19 cellular contexts compared by ENCODE assay signal in the genomic region with DNA sequence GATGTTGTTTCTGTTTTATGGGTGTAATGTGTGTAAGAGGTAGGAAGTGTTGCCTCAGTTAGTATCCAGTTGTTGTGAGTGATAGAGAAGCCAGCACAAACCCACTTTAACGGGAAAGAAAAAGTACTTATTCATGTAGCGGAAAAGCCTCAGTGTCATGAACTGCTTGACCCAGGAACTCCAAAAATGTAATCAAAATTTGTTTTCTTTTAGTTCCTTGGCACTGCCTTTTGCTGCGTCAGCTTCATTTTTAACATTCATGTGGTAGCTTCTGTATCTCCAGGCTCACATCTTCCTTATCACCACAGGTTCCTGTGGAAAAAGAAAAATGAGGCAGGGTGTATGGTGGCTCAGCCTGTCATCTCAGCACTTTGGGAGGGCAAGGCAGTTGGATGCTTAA.
"Had no signal": no experiment of that assay in that cellular context is flagged by ENCODE, and none has a peak within 500 bp of the region (broad histone marks: within the 10 kb centered on the region; RNA-seq: fewer than 3 reads in every experiment).

No MANE protein-coding gene starts in this region.

- H3K4me3 ChIP-seq: gastroesophageal sphincter, heart right ventricle, lung, tibial nerve, uterus had no signal

- DNase-seq: activated CD4-positive, alpha-beta memory T cell treated with anti-CD3 and anti-CD28 coated beads for 36 hours; activated CD4-positive, alpha-beta T cell treated with anti-CD3 and anti-CD28 coated beads for 48 hours; activated naive CD4-positive, alpha-beta T cell treated with Interleukin-2 at 50 U/mL for 16 hours; activated T-cell treated with anti-CD3 and anti-CD28 coated beads, Interleukin-2, amount 50 U/mL, for 48 hours; aorta; central memory CD4-positive, alpha-beta T cell; effector memory CD8-positive, alpha-beta T cell; heart right ventricle; kidney; naive thymus-derived CD8-positive, alpha-beta T cell; stimulated activated CD4-positive, alpha-beta T cell treated with anti-CD3 and anti-CD28 coated beads, Interleukin-1b, Interleukin-23, amount 100 ng/mL, for 48 hours; stimulated activated naive CD8-positive, alpha-beta T cell treated with anti-CD3 and anti-CD28 coated beads, Interleukin-15, amount 100 ng/mL, for 72 hours; T-helper 9 cell; uterus had no signal

- H3K36me3 ChIP-seq: gastroesophageal sphincter, heart right ventricle, tibial nerve, uterus had no signal

- ATAC-seq: effector memory CD8-positive, alpha-beta T cell; gastroesophageal sphincter; heart right ventricle; naive thymus-derived CD8-positive, alpha-beta T cell; stimulated activated naive CD8-positive, alpha-beta T cell treated with anti-CD3 and anti-CD28 coated beads, Interleukin-15, amount 100 ng/mL, for 72 hours had no signal

- H3K27ac ChIP-seq: gastroesophageal sphincter, tibial nerve, uterus had no signal

- FAIRE-seq: colon, endothelial cell of umbilical vein, kidney had no signal

- H3K4me1 ChIP-seq: gastroesophageal sphincter, uterus had no signal

- H3K27me3 ChIP-seq: gastroesophageal sphincter, heart right ventricle, tibial nerve, uterus had no signal

- H3K9me3 ChIP-seq: gastroesophageal sphincter, heart right ventricle, tibial nerve, uterus had no signal
